17 cellular contexts compared by ENCODE assay signal in genomic region chr14:53529519-53529918, GRCh38.
"Had no signal": no experiment of that assay in that cellular context is flagged by ENCODE, and none has a peak within 500 bp of the region (broad histone marks: within the 10 kb centered on the region; RNA-seq: fewer than 3 reads in every experiment).

No MANE protein-coding gene starts in this region.

- H3K27ac ChIP-seq: coronary artery, dorsolateral prefrontal cortex, esophagus muscularis mucosa, gastroesophageal sphincter, neutrophil, sigmoid colon, skin epidermis had no signal

- H3K4me3 ChIP-seq: coronary artery, dorsolateral prefrontal cortex, esophagus muscularis mucosa, gastroesophageal sphincter, mucosa of descending colon, sigmoid colon, skin epidermis had no signal

- ATAC-seq: gastroesophageal sphincter; left lobe of liver; mucosa of descending colon; naive thymus-derived CD8-positive, alpha-beta T cell had no signal

- H3K9me3 ChIP-seq: esophagus muscularis mucosa, gastroesophageal sphincter, mucosa of descending colon, neutrophil, sigmoid colon had no signal

- H3K36me3 ChIP-seq: esophagus muscularis mucosa, gastroesophageal sphincter, neutrophil, sigmoid colon had no signal

- H3K27me3 ChIP-seq: dorsolateral prefrontal cortex, esophagus muscularis mucosa, gastroesophageal sphincter, neutrophil, sigmoid colon had no signal

- H3K4me1 ChIP-seq: esophagus muscularis mucosa, gastroesophageal sphincter, sigmoid colon had no signal

- DNase-seq: dorsolateral prefrontal cortex; effector CD8-positive, alpha-beta T cell; glutamatergic neuron; islet precursor cell; mammary epithelial cell; mucosa of descending colon; naive thymus-derived CD8-positive, alpha-beta T cell; sigmoid colon; stimulated activated CD4-positive, alpha-beta T cell treated with anti-CD3 and anti-CD28 coated beads, Interleukin-12 subunit alpha, Interleukin-12 subunit beta, amount 100 ng/mL, for 4 hours; stimulated activated naive CD4-positive, alpha-beta T cell treated with Interleukin-2 at 50 U/mL for 16 hours; trophoblast cell had no signal
